Comparison of ENCODE assay signal across 11 cellular contexts in the genomic region with DNA sequence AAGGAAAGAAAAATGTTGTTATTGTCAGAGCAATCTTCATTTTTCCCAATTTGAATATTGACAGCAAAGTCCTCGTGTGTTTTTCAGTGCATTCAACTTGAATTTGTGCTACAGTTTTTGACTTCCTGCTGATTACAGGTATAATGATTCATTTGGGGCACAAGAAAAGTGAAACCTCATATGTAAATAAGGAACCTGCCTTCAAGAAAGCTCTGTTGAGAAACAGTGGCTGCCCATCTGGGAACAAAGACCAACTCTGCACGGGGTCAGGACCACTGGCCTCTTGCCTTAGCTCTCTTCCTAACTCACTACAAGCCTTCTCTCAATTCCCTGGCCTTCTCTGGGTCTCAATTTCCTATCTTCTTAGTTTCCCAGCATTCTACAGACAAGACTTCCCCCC. TPM values are rescaled to one million over a fixed set of nuclear protein-coding genes. Genes with fewer than 3 reads are reported as not detected.
DNase-seq lines count a peak whose midpoint lies in the region; ATAC-seq and TF ChIP-seq lines count a peak whose summit lies in the region.
"Had no signal": no experiment of that assay in that cellular context is flagged by ENCODE, and none has a peak within 500 bp of the region (broad histone marks: within the 10 kb centered on the region; RNA-seq: fewer than 3 reads in every experiment).

No MANE protein-coding gene starts in this region.

- H4K20me1 ChIP-seq in SU-DHL-6 (ENCODE audit: low read depth, low read length) = no peaks in the 10 kb centered on the region

- peak overlapping the region; percentile 26 for H3K4me3 ChIP-seq in CD4-positive, CD25-positive, alpha-beta regulatory T cell (ENCODE audit: low read depth, low read length)
- H3K4me3 ChIP-seq in SU-DHL-6 (ENCODE audit: insufficient read depth, low read length, poor library complexity, severe bottlenecking) = no peak overlapping the region

- H3K27me3 Mint-ChIP-seq in CD4-positive, CD25-positive, alpha-beta regulatory T cell = no peaks in the 10 kb centered on the region

- H3K27ac ChIP-seq in CD4-positive, CD25-positive, alpha-beta regulatory T cell (ENCODE audit: insufficient read depth, low read length, poor library complexity, severe bottlenecking) = peak overlapping the region; percentile 27
- peak overlapping the region; percentile 50 for H3K27ac ChIP-seq in SU-DHL-6 (ENCODE audit: low read depth, low read length)
- H3K27ac ChIP-seq: HL-60 had no signal

- peak overlapping the region; percentile 31 for H3K9ac ChIP-seq in SU-DHL-6 (ENCODE audit: low read length)

- peaks cover 13 to 23% (median 14%) of the 10 kb centered on the region in 4 donors for H3K4me1 Mint-ChIP-seq in CD4-positive, CD25-positive, alpha-beta regulatory T cell

- no peaks in the 10 kb centered on the region for H3K9me2 ChIP-seq in SU-DHL-6 (replicated peaks; ENCODE audit: insufficient read depth, low read length)

- H3K9me3 Mint-ChIP-seq in CD4-positive, CD25-positive, alpha-beta regulatory T cell = peaks cover 0 to 2% (median 0%) of the 10 kb centered on the region in 7 donors

- H3K9me3 ChIP-seq in CD4-positive, CD25-positive, alpha-beta regulatory T cell (ENCODE audit: control insufficient read depth in 2 of 2, low read length in 2 of 2) = no peaks in the 10 kb centered on the region
- H3K9me3 ChIP-seq in SU-DHL-6 (ENCODE audit: insufficient read depth, low read length) = no peaks in the 10 kb centered on the region

- H3K79me2 ChIP-seq in SU-DHL-6 (ENCODE audit: insufficient read depth, low read length) = no peaks in the 10 kb centered on the region

- peaks cover under 1% of the 10 kb centered on the region for H3K36me3 ChIP-seq in CD4-positive, CD25-positive, alpha-beta regulatory T cell (ENCODE audit: control insufficient read depth, insufficient read depth, low read length)
- no peaks in the 10 kb centered on the region for H3K36me3 ChIP-seq in SU-DHL-6 (ENCODE audit: low read length)

- peaks cover 13% of the 10 kb centered on the region for H3K4me1 ChIP-seq in CD4-positive, CD25-positive, alpha-beta regulatory T cell (ENCODE audit: control insufficient read depth, insufficient read depth, low read length, poor library complexity, severe bottlenecking)

- peak overlapping the region; percentile 40 for H3K4me2 ChIP-seq in SU-DHL-6 (ENCODE audit: low read depth, low read length, poor library complexity, severe bottlenecking)

- no peak for TF ChIP-seq CTCF in SU-DHL-6 (IDR thresholded peaks at IDR 0.05; ENCODE audit: insufficient read depth, low read length, poor library complexity, severe bottlenecking)

- H2AFZ ChIP-seq in SU-DHL-6 (ENCODE audit: low read depth, low read length, severe bottlenecking) = peak overlapping the region; percentile 33

- peak in 1 of 3 donors; percentile 81 for DNase-seq in CD4-positive, CD25-positive, alpha-beta regulatory T cell
- no peak for DNase-seq in stimulated activated naive CD4-positive, alpha-beta T cell treated with Interleukin-2 at 50 U/mL for 16 hours (lab: John Stamatoyannopoulos, UW)
- DNase-seq in KG1 (lab: John Stamatoyannopoulos, UW) (no peak), cerebellar nuclear complex (lab: John Stamatoyannopoulos, UW) (no peak), amygdala (lab: John Stamatoyannopoulos, UW) (no peak)
- DNase-seq: stimulated activated CD4-positive, alpha-beta T cell treated with anti-CD3 and anti-CD28 coated beads, Interleukin-2, amount 100 ng/mL, for 48 hours had no signal

- peak in 1 of 2 donors; percentile 63 for ATAC-seq in CD4-positive, CD25-positive, alpha-beta regulatory T cell (ENCODE audit: low read depth in 2 of 2)
- ATAC-seq in GM19043 (IDR thresholded peaks at IDR 0.05; ENCODE audit: low read depth, unreplicated experiment) (peak; percentile 97), HG02852 (IDR thresholded peaks at IDR 0.05; ENCODE audit: unreplicated experiment) (peak; percentile 93)

- H3K4me3 Mint-ChIP-seq in CD4-positive, CD25-positive, alpha-beta regulatory T cell = peak overlapping the region in 3 of 4 donors; percentile 10 to 39 (median 35)

- no peaks in the 10 kb centered on the region for H3K27me3 ChIP-seq in CD4-positive, CD25-positive, alpha-beta regulatory T cell (ENCODE audit: control insufficient read depth, insufficient read depth, low read length)
- H3K27me3 ChIP-seq in SU-DHL-6 (ENCODE audit: low read length) = no peaks in the 10 kb centered on the region

- H3K36me3 Mint-ChIP-seq in CD4-positive, CD25-positive, alpha-beta regulatory T cell = peaks cover 25% of the 10 kb centered on the region

- H3K27ac Mint-ChIP-seq in CD4-positive, CD25-positive, alpha-beta regulatory T cell = peak overlapping the region; percentile 89 to 97 (median 90)

- H3F3A ChIP-seq in SU-DHL-6 (ENCODE audit: insufficient read depth) = no peaks in the 10 kb centered on the region

RNA-seq across cellular contexts. Expression of a gene that starts 21.0 kb away (rescaled TPM):
- total RNA-seq in CD4-positive, CD25-positive, alpha-beta regulatory T cell = 5.1 TPM
- polyA plus RNA-seq in CD4-positive, CD25-positive, alpha-beta regulatory T cell = 1 to 10 TPM in 3 of 4 donors, under 1 TPM in 1; 0.83 to 4.6 (median 3.2) TPM
- total RNA-seq: lung microvascular endothelial cell had no signal
